In genomic region chrX:71870337-71871098, GRCh38 we compare ENCODE assay signal across 9 cellular contexts.
DNase-seq lines count a peak whose midpoint lies in the region; ATAC-seq and TF ChIP-seq lines count a peak whose summit lies in the region.
"Had no signal": no experiment of that assay in that cellular context is flagged by ENCODE, and none has a peak within 500 bp of the region (broad histone marks: within the 10 kb centered on the region; RNA-seq: fewer than 3 reads in every experiment).

No MANE protein-coding gene starts in this region.

- peak; percentile 28 for DNase-seq in activated CD4-positive, alpha-beta T cell treated with anti-CD3 and anti-CD28 coated beads for 48 hours
- DNase-seq in activated CD4-positive, alpha-beta T cell treated with anti-CD3 and anti-CD28 coated beads, Interleukin-2, amount 50 U/mL, for 1 hour, result no peak
- DNase-seq in NCI-H524 treated with DMSO at 0.1 percent for 48 hours (lab: John Stamatoyannopoulos, UW) (peak; percentile 26), choroid plexus epithelial cell (ENCODE audit: low read depth) (peak; percentile 2), NCI-H187 treated with DMSO at 0.1 percent for 48 hours (lab: John Stamatoyannopoulos, UW) (no peak)
- DNase-seq in stimulated activated effector memory CD8-positive, alpha-beta T cell treated with anti-CD3 and anti-CD28 coated beads, Interleukin-12 subunit alpha, Interleukin-12 subunit beta, amount 100 ng/mL, for 72 hours (ENCODE audit: low spot score in 2 of 2), result no peak
- DNase-seq in stimulated activated CD4-positive, alpha-beta T cell treated with anti-CD3 and anti-CD28 coated beads, Interleukin-2, amount 100 ng/mL, for 48 hours, result no peak
- DNase-seq: ovary had no signal

- TF ChIP-seq CTCF in choroid plexus epithelial cell (conservative IDR thresholded peaks at IDR 0.05; ENCODE audit: low read depth, low read length), result peak; percentile 36

- no peaks in the 10 kb centered on the region for H3K9me3 Mint-ChIP-seq in stimulated activated effector memory CD8-positive, alpha-beta T cell treated with anti-CD3 and anti-CD28 coated beads, Interleukin-12 subunit alpha, Interleukin-12 subunit beta, amount 100 ng/mL, for 72 hours

- H3K4me1 Mint-ChIP-seq in stimulated activated effector memory CD8-positive, alpha-beta T cell treated with anti-CD3 and anti-CD28 coated beads, Interleukin-12 subunit alpha, Interleukin-12 subunit beta, amount 100 ng/mL, for 72 hours, result peaks cover 14% of the 10 kb centered on the region

- no peak overlapping the region for H3K27ac Mint-ChIP-seq in stimulated activated effector memory CD8-positive, alpha-beta T cell treated with anti-CD3 and anti-CD28 coated beads, Interleukin-12 subunit alpha, Interleukin-12 subunit beta, amount 100 ng/mL, for 72 hours

- H3K36me3 Mint-ChIP-seq in stimulated activated effector memory CD8-positive, alpha-beta T cell treated with anti-CD3 and anti-CD28 coated beads, Interleukin-12 subunit alpha, Interleukin-12 subunit beta, amount 100 ng/mL, for 72 hours, result no peaks in the 10 kb centered on the region

- peak overlapping the region; percentile 43 for H3K4me3 Mint-ChIP-seq in stimulated activated effector memory CD8-positive, alpha-beta T cell treated with anti-CD3 and anti-CD28 coated beads, Interleukin-12 subunit alpha, Interleukin-12 subunit beta, amount 100 ng/mL, for 72 hours

- peak; percentile 58 for ATAC-seq in stimulated activated effector memory CD8-positive, alpha-beta T cell treated with anti-CD3 and anti-CD28 coated beads, Interleukin-12 subunit alpha, Interleukin-12 subunit beta, amount 100 ng/mL, for 72 hours
- ATAC-seq in GM18873 (IDR thresholded peaks at IDR 0.05; ENCODE audit: low FRiP score, unreplicated experiment), result no peak

- no peak overlapping the region for H3K4me3 ChIP-seq in choroid plexus epithelial cell (ENCODE audit: low read depth, low read length)
- H3K4me3 ChIP-seq: ovary had no signal

Comparison
In these comparisons a context has a peak if more than half of its experiments do, and no peak if none do; other contexts are left out.
1. DNase-seq: peak in activated CD4-positive, alpha-beta T cell treated with anti-CD3 and anti-CD28 coated beads for 48 hours (single experiment), NCI-H524 treated with DMSO at 0.1 percent for 48 hours (single experiment) and choroid plexus epithelial cell (single experiment); none in activated CD4-positive, alpha-beta T cell treated with anti-CD3 and anti-CD28 coated beads, Interleukin-2, amount 50 U/mL, for 1 hour (single experiment), stimulated activated effector memory CD8-positive, alpha-beta T cell treated with anti-CD3 and anti-CD28 coated beads, Interleukin-12 subunit alpha, Interleukin-12 subunit beta, amount 100 ng/mL, for 72 hours (0 of 2), NCI-H187 treated with DMSO at 0.1 percent for 48 hours (single experiment) and stimulated activated CD4-positive, alpha-beta T cell treated with anti-CD3 and anti-CD28 coated beads, Interleukin-2, amount 100 ng/mL, for 48 hours (0 of 2).